ENCODE assay signal across 22 cellular contexts in genomic region chr6:72755752-72756151, GRCh38.
"Had no signal": no experiment of that assay in that cellular context is flagged by ENCODE, and none has a peak within 500 bp of the region (broad histone marks: within the 10 kb centered on the region; RNA-seq: fewer than 3 reads in every experiment).

No MANE protein-coding gene starts in this region.

- H3K27me3 Mint-ChIP-seq: activated CD8-positive, alpha-beta T cell treated with anti-CD3 and anti-CD28 coated beads for 36 hours; central memory CD8-positive, alpha-beta T cell had no signal

- H3K9me3 ChIP-seq: SJCRH30, SK-N-SH had no signal

- H3K9me3 Mint-ChIP-seq: activated T-helper 1 cell treated with anti-CD3 and anti-CD28 coated beads, Interleukin-12 subunit alpha, Interleukin-12 subunit beta, Interleukin-2, Interleukin-4 antibody, amounts not matched to agents 30 ng/mL and 10 ng/mL and 1 ng/mL, durations not matched to agents 14 hours and 24 hours and 36 hours; central memory CD8-positive, alpha-beta T cell had no signal

- H3K4me1 ChIP-seq: SJCRH30 had no signal

- H3K9ac ChIP-seq: SK-N-SH had no signal

- H3K4me3 ChIP-seq: SJCRH30 had no signal

- H3K4me2 ChIP-seq: SK-N-SH had no signal

- H3K27ac Mint-ChIP-seq: activated CD8-positive, alpha-beta T cell treated with anti-CD3 and anti-CD28 coated beads for 36 hours; activated naive CD4-positive, alpha-beta T cell treated with anti-CD3 and anti-CD28 coated beads, Interleukin-2, amount 50 U/mL, for 72 hours; activated T-helper 1 cell treated with anti-CD3 and anti-CD28 coated beads, Interleukin-12 subunit alpha, Interleukin-12 subunit beta, Interleukin-2, Interleukin-4 antibody, amounts not matched to agents 30 ng/mL and 10 ng/mL and 1 ng/mL, durations not matched to agents 14 hours and 24 hours and 36 hours had no signal

- H3K27me3 ChIP-seq: SJCRH30 had no signal

- H3K27ac ChIP-seq: RWPE1, SJCRH30, VCaP had no signal

- ATAC-seq: activated CD8-positive, alpha-beta T cell treated with anti-CD3 and anti-CD28 coated beads for 36 hours; activated naive CD4-positive, alpha-beta T cell treated with anti-CD3 and anti-CD28 coated beads, Interleukin-2, amount 50 U/mL, for 72 hours; Panc1 had no signal

- DNase-seq: activated CD4-positive, alpha-beta T cell treated with anti-CD3 and anti-CD28 coated beads for 4 hours; activated CD8-positive, alpha-beta memory T cell treated with anti-CD3 and anti-CD28 coated beads, Interleukin-2, amount 50 U/mL, for 4 hours; activated CD8-positive, alpha-beta T cell treated with anti-CD3 and anti-CD28 coated beads for 36 hours; activated effector memory CD4-positive, alpha-beta T cell treated with Interleukin-2 at 50 U/mL for 16 hours; activated naive CD4-positive, alpha-beta T cell treated with Interleukin-2 at 50 U/mL for 16 hours; NCI-H146; NCI-H187 treated with DMSO at 0.1 percent for 48 hours; NCI-H2081 treated with DMSO at 0.1 percent for 48 hours; NCI-H226; NCI-H526 treated with DMSO at 0.1 percent for 48 hours; NK-92 treated with Interleukin-12 subunit alpha and Interleukin-12 subunit beta, amount 100 ng/mL, for 24 hours; OCI-M1; Right ventricle myocardium superior; SJCRH30; SK-N-SH; T-helper 1 cell had no signal

- H3K36me3 ChIP-seq: SJCRH30 had no signal

- H3K36me3 Mint-ChIP-seq: activated naive CD4-positive, alpha-beta T cell treated with anti-CD3 and anti-CD28 coated beads, Interleukin-2, amount 50 U/mL, for 72 hours had no signal

- H3K4me3 Mint-ChIP-seq: activated CD8-positive, alpha-beta T cell treated with anti-CD3 and anti-CD28 coated beads for 36 hours; activated T-helper 1 cell treated with anti-CD3 and anti-CD28 coated beads, Interleukin-12 subunit alpha, Interleukin-12 subunit beta, Interleukin-2, Interleukin-4 antibody, amounts not matched to agents 30 ng/mL and 10 ng/mL and 1 ng/mL, durations not matched to agents 14 hours and 24 hours and 36 hours; central memory CD8-positive, alpha-beta T cell had no signal
